In genomic region chr9:7316458-7316795, GRCh38 we compare ENCODE assay signal across 1 cellular context.
TF ChIP-seq lines count a peak whose summit lies in the region.

No MANE protein-coding gene starts in this region.

TF ChIP-seq in IMR-90, 13 proteins besides CTCF, POLR2A, EP300 and RAD21:
- TF ChIP-seq NFE2L2 (IDR thresholded peaks at IDR 0.05; ENCODE audit: low read depth, low read length) (no peak), SMC3 (IDR thresholded peaks at IDR 0.05; ENCODE audit: low read depth, low read length) (no peak), USF2 (IDR thresholded peaks at IDR 0.05; ENCODE audit: low read depth, low read length) (no peak), CEBPB (IDR thresholded peaks at IDR 0.05; ENCODE audit: low read depth, low read length) (no peak), MAFK (IDR thresholded peaks at IDR 0.05; ENCODE audit: low read depth, low read length) (no peak), RCOR1 (IDR thresholded peaks at IDR 0.05; ENCODE audit: insufficient replicate concordance, low read length) (no peak), RFX5 (IDR thresholded peaks at IDR 0.05; ENCODE audit: low read depth, low read length) (no peak), MXI1 (IDR thresholded peaks at IDR 0.05; ENCODE audit: borderline replicate concordance, low read depth, low read length) (no peak)
TF ChIP-seq in IMR-90: peak in this region for 0.
